ENCODE assay signal across 27 cellular contexts in the genomic region with DNA sequence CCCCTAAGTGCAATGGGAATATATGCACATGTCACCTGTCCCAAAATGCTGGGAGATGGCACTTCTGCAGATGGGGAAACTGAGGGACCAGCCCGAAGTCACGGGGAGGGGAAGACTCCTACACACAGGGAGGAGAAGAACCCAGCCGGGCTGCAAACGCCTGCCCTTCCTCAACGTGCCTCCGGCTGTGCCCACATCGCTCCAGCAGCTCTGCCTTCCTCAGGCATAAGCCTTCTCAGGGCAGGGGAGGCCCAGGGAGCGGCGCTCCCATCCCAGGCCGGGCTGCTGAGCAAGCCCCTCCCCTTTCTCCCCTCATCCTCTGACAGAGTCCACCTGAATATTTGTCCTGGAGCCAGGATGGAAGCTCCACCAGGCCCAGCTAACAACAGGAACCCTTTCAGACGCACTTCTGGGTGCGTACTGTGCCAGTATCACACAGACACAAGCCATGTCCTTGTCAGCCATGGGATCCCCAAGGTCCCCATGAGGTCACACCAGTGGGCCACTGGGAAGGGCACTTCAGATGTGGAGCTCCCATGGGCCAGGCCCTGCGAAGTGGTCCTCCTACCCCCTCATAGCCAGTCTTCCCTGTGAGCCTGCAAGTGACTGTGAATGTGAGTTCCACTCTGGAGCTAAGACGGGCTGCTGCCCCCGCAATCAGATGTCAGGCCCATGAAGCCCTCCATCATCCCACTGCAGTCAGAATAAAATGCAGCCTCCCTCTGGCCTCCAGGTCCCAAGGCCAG. TPM values are rescaled to one million over a fixed set of nuclear protein-coding genes. Genes with fewer than 3 reads are reported as not detected.
DNase-seq lines count a peak whose midpoint lies in the region; ATAC-seq and TF ChIP-seq lines count a peak whose summit lies in the region.
"Had no signal": no experiment of that assay in that cellular context is flagged by ENCODE, and none has a peak within 500 bp of the region (broad histone marks: within the 10 kb centered on the region; RNA-seq: fewer than 3 reads in every experiment).

No MANE protein-coding gene starts in this region.

- H3K36me3 Mint-ChIP-seq in stimulated activated effector memory CD8-positive, alpha-beta T cell treated with anti-CD3 and anti-CD28 coated beads, Interleukin-12 subunit alpha, Interleukin-12 subunit beta, amount 100 ng/mL, for 72 hours = peaks cover 19% of the 10 kb centered on the region
- H3K36me3 Mint-ChIP-seq: CD8-positive, alpha-beta T cell; naive thymus-derived CD4-positive, alpha-beta T cell had no signal

- peaks cover 43% of the 10 kb centered on the region for H3K4me1 ChIP-seq in body of pancreas
- H3K4me1 ChIP-seq in left ventricle myocardium inferior = peaks cover 46% of the 10 kb centered on the region
- peaks cover 5 to 15% of the 10 kb centered on the region in 2 donors for H3K4me1 ChIP-seq in lung (ENCODE audit: control insufficient read depth in 2 of 2, insufficient read depth in 2 of 2, low read length in 2 of 2)

- TF ChIP-seq POLR2A in body of pancreas (IDR thresholded peaks at IDR 0.05) = no peak

- peak overlapping the region; percentile 84 to 94 (median 89) for H3K27ac ChIP-seq in body of pancreas
- peak overlapping the region; percentile 99 for H3K27ac ChIP-seq in left ventricle myocardium inferior (replicated peaks)
- H3K27ac ChIP-seq in lung (ENCODE audit: low read depth in 1 of 2, low read length in 1 of 2) = peak overlapping the region; percentile 26 to 71
- H3K27ac ChIP-seq: breast epithelium, colonic mucosa had no signal

- no peak overlapping the region for H3K4me3 Mint-ChIP-seq in stimulated activated effector memory CD8-positive, alpha-beta T cell treated with anti-CD3 and anti-CD28 coated beads, Interleukin-12 subunit alpha, Interleukin-12 subunit beta, amount 100 ng/mL, for 72 hours
- H3K4me3 Mint-ChIP-seq: activated CD4-positive, alpha-beta T cell treated with anti-CD3 and anti-CD28 coated beads, Interleukin-2, amount 10 ng/mL, durations not matched to agents 7 days and 5 days; CD8-positive, alpha-beta T cell had no signal

- H3K9me3 ChIP-seq in body of pancreas = no peaks in the 10 kb centered on the region
- H3K9me3 ChIP-seq in left ventricle myocardium inferior (replicated peaks) = no peaks in the 10 kb centered on the region
- H3K9me3 ChIP-seq in lung (ENCODE audit: control insufficient read depth in 2 of 2, insufficient read depth in 1 of 2, low read length in 1 of 2) = no peaks in the 10 kb centered on the region
- H3K9me3 ChIP-seq: breast epithelium, colonic mucosa had no signal

- peaks cover 15% of the 10 kb centered on the region for H3K4me1 Mint-ChIP-seq in stimulated activated effector memory CD8-positive, alpha-beta T cell treated with anti-CD3 and anti-CD28 coated beads, Interleukin-12 subunit alpha, Interleukin-12 subunit beta, amount 100 ng/mL, for 72 hours

- H3K36me3 ChIP-seq in body of pancreas (replicated peaks in 1 of 2; ENCODE audit: insufficient read depth in 1 of 2, low read depth in 2 of 2) (no peaks in the 10 kb centered on the region), left ventricle myocardium inferior (no peaks in the 10 kb centered on the region), lung (ENCODE audit: control insufficient read depth in 2 of 2, insufficient read depth in 2 of 2, low read length in 2 of 2) (no peaks in the 10 kb centered on the region)
- H3K36me3 ChIP-seq: breast epithelium, colonic mucosa had no signal

- DNase-seq in body of pancreas (no peak), left ventricle myocardium inferior (no peak), lung (ENCODE audit: low spot score) (no peak), LoVo (ENCODE audit: low spot score) (no peak)
- DNase-seq in stimulated activated effector memory CD8-positive, alpha-beta T cell treated with anti-CD3 and anti-CD28 coated beads, Interleukin-12 subunit alpha, Interleukin-12 subunit beta, amount 100 ng/mL, for 72 hours (ENCODE audit: low spot score in 2 of 2) = no peak
- DNase-seq: activated CD4-positive, alpha-beta T cell treated with anti-CD3 and anti-CD28 coated beads, Interleukin-2, amount 10 ng/mL, durations not matched to agents 7 days and 5 days; activated naive CD4-positive, alpha-beta T cell treated with Interleukin-2 at 50 U/mL for 16 hours; activated T-cell treated with anti-CD3 and anti-CD28 coated beads, Interleukin-2, amount 50 U/mL, for 48 hours; CD8-positive, alpha-beta T cell; colonic mucosa; DMS153; effector memory CD4-positive, alpha-beta T cell; erythroblast; kidney glomerular epithelial cell; naive thymus-derived CD4-positive, alpha-beta T cell; NCI-H1092; NCI-H187; NCI-H2171; NCI-H524 treated with DMSO at 0.1 percent for 48 hours; NK-92 treated with Interleukin-12 subunit alpha and Interleukin-12 subunit beta, amount 100 ng/mL, for 24 hours; PC-3; retina; SHP77; stimulated activated CD4-positive, alpha-beta T cell treated with anti-CD3 and anti-CD28 coated beads, Interleukin-2, amount 100 ng/mL, for 48 hours had no signal

- H3K27me3 ChIP-seq in body of pancreas = no peaks in the 10 kb centered on the region
- H3K27me3 ChIP-seq in left ventricle myocardium inferior (ENCODE audit: low read depth) = no peaks in the 10 kb centered on the region
- H3K27me3 ChIP-seq in lung (ENCODE audit: control insufficient read depth, insufficient read depth) = no peaks in the 10 kb centered on the region
- H3K27me3 ChIP-seq: breast epithelium, colonic mucosa had no signal

- TF ChIP-seq CTCF in body of pancreas (IDR thresholded peaks at IDR 0.05) (no peak), left ventricle myocardium inferior (IDR thresholded peaks at IDR 0.05; ENCODE audit: borderline replicate concordance) (no peak), lung (IDR thresholded peaks at IDR 0.05; ENCODE audit: control extremely low read depth, extremely low read depth) (no peak)

- H3K9me3 Mint-ChIP-seq in stimulated activated effector memory CD8-positive, alpha-beta T cell treated with anti-CD3 and anti-CD28 coated beads, Interleukin-12 subunit alpha, Interleukin-12 subunit beta, amount 100 ng/mL, for 72 hours = no peaks in the 10 kb centered on the region
- H3K9me3 Mint-ChIP-seq: activated CD4-positive, alpha-beta T cell treated with anti-CD3 and anti-CD28 coated beads, Interleukin-2, amount 10 ng/mL, durations not matched to agents 7 days and 5 days; CD8-positive, alpha-beta T cell; naive thymus-derived CD4-positive, alpha-beta T cell had no signal

- intact Hi-C loops in body of pancreas (cut with DNase I) = no loop called here
- intact Hi-C loops in left ventricle myocardium inferior (cut with micrococcal nuclease) = loop anchor here (10.0 kb wide), 1 partner anchor 60 kb away; no protein-coding TSS in a partner anchor

- ATAC-seq in body of pancreas (no peak), lung (ENCODE audit: insufficient read depth, low FRiP score) (no peak), HG03354 (IDR thresholded peaks at IDR 0.05; ENCODE audit: poor library complexity, severe bottlenecking, unreplicated experiment) (no peak), GM21786 (IDR thresholded peaks at IDR 0.05; ENCODE audit: unreplicated experiment) (no peak)
- ATAC-seq in stimulated activated effector memory CD8-positive, alpha-beta T cell treated with anti-CD3 and anti-CD28 coated beads, Interleukin-12 subunit alpha, Interleukin-12 subunit beta, amount 100 ng/mL, for 72 hours = no peak
- ATAC-seq: CD8-positive, alpha-beta T cell; naive thymus-derived CD4-positive, alpha-beta T cell; PC-3 had no signal

- no peak overlapping the region for H3K4me3 ChIP-seq in body of pancreas
- H3K4me3 ChIP-seq in left ventricle myocardium inferior = peak overlapping the region; percentile 57
- H3K4me3 ChIP-seq in lung = no peak overlapping the region
- H3K4me3 ChIP-seq: breast epithelium, colonic mucosa had no signal

- 81 to 89% methylated on average over 14 to 15 of the region's 15 CpGs for WGBS in body of pancreas, 2 donors
- WGBS in lung, 2 donors = 95 to 96% methylated on average over 15 of the region's 15 CpGs

- H3K27ac Mint-ChIP-seq in stimulated activated effector memory CD8-positive, alpha-beta T cell treated with anti-CD3 and anti-CD28 coated beads, Interleukin-12 subunit alpha, Interleukin-12 subunit beta, amount 100 ng/mL, for 72 hours = peak overlapping the region; percentile 78
- H3K27ac Mint-ChIP-seq: activated CD4-positive, alpha-beta T cell treated with anti-CD3 and anti-CD28 coated beads, Interleukin-2, amount 10 ng/mL, durations not matched to agents 7 days and 5 days; CD8-positive, alpha-beta T cell had no signal

RNA-seq across cellular contexts. Expression of a gene that starts 2.5 kb away (rescaled TPM):
- total RNA-seq in body of pancreas = 100 to 1,000 TPM; 217 to 332 TPM
- 412 TPM for total RNA-seq in left ventricle myocardium inferior
- 100 to 1,000 TPM; 605 to 708 TPM for total RNA-seq in lung
- 100 to 1,000 TPM; 412 to 679 TPM for polyA plus RNA-seq in lung

RNA-seq across cellular contexts. Expression of a gene that starts 25.9 kb away (rescaled TPM):
- total RNA-seq in body of pancreas (10 to 100 TPM; 21.5 to 25.7 TPM), left ventricle myocardium inferior (31.7 TPM), lung (10 to 100 TPM; 25.1 to 56.5 TPM)
- 10 to 100 TPM; 48.8 to 50.7 TPM for polyA plus RNA-seq in lung

Comparison
In these comparisons a context has a peak if more than half of its experiments do, and no peak if none do; other contexts are left out.
1. H3K27ac ChIP-seq: peak in every context shown above with its lines; median percentile 99 in left ventricle myocardium inferior; 89 in body of pancreas; 48 in lung.